8 cellular contexts compared by ENCODE assay signal in the genomic region with DNA sequence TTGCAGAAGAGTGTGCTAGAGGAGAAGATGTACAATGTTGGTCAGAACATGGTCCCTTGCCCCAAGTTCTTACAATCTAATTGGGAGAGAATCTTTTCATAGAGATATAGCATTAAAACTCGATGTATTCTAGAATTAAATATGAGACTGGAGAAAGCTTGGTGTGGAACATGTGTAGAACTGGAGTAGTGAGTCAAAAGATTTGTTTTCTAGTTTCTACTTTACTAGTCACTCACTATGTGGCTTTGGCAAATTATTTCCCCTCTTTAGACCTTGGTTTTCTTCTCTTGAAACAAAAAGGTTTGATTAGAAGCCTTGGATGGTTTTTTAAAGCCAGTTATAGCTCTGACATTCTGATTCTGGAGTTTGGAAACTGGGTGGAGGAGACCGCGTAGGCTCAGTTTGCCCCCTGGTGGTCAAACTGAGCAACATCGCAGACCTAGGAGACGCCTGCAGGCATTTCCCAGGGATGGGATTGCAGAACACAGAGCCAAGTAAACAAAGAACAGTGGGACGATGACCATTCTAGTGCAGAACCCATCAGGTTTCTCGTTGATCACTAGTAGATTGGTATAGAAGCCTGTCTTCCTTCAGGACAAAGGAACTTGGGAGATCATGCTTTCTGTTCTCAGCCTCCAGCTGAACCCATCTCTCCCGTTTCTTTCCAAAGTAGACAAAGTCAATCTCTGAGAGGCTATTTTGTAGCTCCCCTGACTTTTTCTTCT. TPM values are rescaled to one million over a fixed set of nuclear protein-coding genes. Genes with fewer than 3 reads are reported as not detected.
DNase-seq lines count a peak whose midpoint lies in the region; ATAC-seq and TF ChIP-seq lines count a peak whose summit lies in the region.

No MANE protein-coding gene starts in this region.

- H3K4me3 ChIP-seq in CD4-positive, CD25-positive, alpha-beta regulatory T cell (ENCODE audit: low read depth, low read length), result no peak overlapping the region
- H3K4me3 ChIP-seq in GM23338 (no peak overlapping the region; the same call in 1 of the 2 replicates), foreskin fibroblast (ENCODE audit: low read depth in 1 of 2, low read length in 2 of 2) (no peak overlapping the region), osteoblast (ENCODE audit: insufficient read depth, low read length) (no peak overlapping the region)

- no peak overlapping the region for H3K4me3 Mint-ChIP-seq in CD4-positive, CD25-positive, alpha-beta regulatory T cell
- H3K4me3 Mint-ChIP-seq in GM23338, result no peak overlapping the region

- H3K9me3 ChIP-seq in CD4-positive, CD25-positive, alpha-beta regulatory T cell (ENCODE audit: control insufficient read depth in 2 of 2, low read length in 2 of 2), result no peaks in the 10 kb centered on the region
- no peaks in the 10 kb centered on the region for H3K9me3 ChIP-seq in osteoblast (ENCODE audit: low read depth, low read length)

- peak; percentile 58 to 60 for ATAC-seq in CD4-positive, CD25-positive, alpha-beta regulatory T cell (ENCODE audit: low read depth in 2 of 2)
- peak; percentile 99 for ATAC-seq in GM23338
- ATAC-seq in GM21786 (IDR thresholded peaks at IDR 0.05; ENCODE audit: unreplicated experiment), result no peak
- no peak for ATAC-seq in GM18873 (IDR thresholded peaks at IDR 0.05; ENCODE audit: low FRiP score, unreplicated experiment)

- peaks cover 14% of the 10 kb centered on the region for H3K27me3 Mint-ChIP-seq in CD4-positive, CD25-positive, alpha-beta regulatory T cell
- H3K27me3 Mint-ChIP-seq in GM23338 (ENCODE audit: insufficient read depth, low read depth, poor library complexity), result peaks cover 7% of the 10 kb centered on the region

- no peaks in the 10 kb centered on the region for H3K4me1 ChIP-seq in CD4-positive, CD25-positive, alpha-beta regulatory T cell (ENCODE audit: control insufficient read depth, insufficient read depth, low read length, poor library complexity, severe bottlenecking)
- no peaks in the 10 kb centered on the region for H3K4me1 ChIP-seq in GM23338 (ENCODE audit: insufficient read depth)
- no peaks in the 10 kb centered on the region for H3K4me1 ChIP-seq in osteoblast (ENCODE audit: insufficient read depth, low read length)

- TF ChIP-seq CTCF in GM23338 (conservative IDR thresholded peaks at IDR 0.05; ENCODE audit: low read depth in 2 of 2), result peak; percentile 83 to 93
- TF ChIP-seq CTCF in foreskin fibroblast (IDR thresholded peaks at IDR 0.05; ENCODE audit: low read depth, low read length), result peak; percentile 87
- TF ChIP-seq CTCF in osteoblast (IDR thresholded peaks at IDR 0.05; ENCODE audit: extremely low read depth, low read depth, low read length), result peak; percentile 98

- H3K36me3 ChIP-seq in CD4-positive, CD25-positive, alpha-beta regulatory T cell (ENCODE audit: control insufficient read depth, insufficient read depth, low read length), result no peaks in the 10 kb centered on the region
- H3K36me3 ChIP-seq in GM23338 (ENCODE audit: insufficient read depth), result peaks cover 11% of the 10 kb centered on the region; the same call in 1 of the 2 replicates
- no peaks in the 10 kb centered on the region for H3K36me3 ChIP-seq in osteoblast (ENCODE audit: insufficient read depth, low read length)

- peaks cover 13% of the 10 kb centered on the region for H3K27me3 ChIP-seq in CD4-positive, CD25-positive, alpha-beta regulatory T cell (ENCODE audit: control insufficient read depth, insufficient read depth, low read length)
- H3K27me3 ChIP-seq in GM23338 (ENCODE audit: insufficient read depth) (no peaks in the 10 kb centered on the region), osteoblast (ENCODE audit: insufficient read depth, low read length) (peaks cover 8% of the 10 kb centered on the region)

- H3K36me3 Mint-ChIP-seq in CD4-positive, CD25-positive, alpha-beta regulatory T cell, result no peaks in the 10 kb centered on the region
- H3K36me3 Mint-ChIP-seq in GM23338 (ENCODE audit: low read depth), result peaks cover 19% of the 10 kb centered on the region; the same call in 2 of the 3 replicates

- no peaks in the 10 kb centered on the region for H3K9me3 Mint-ChIP-seq in CD4-positive, CD25-positive, alpha-beta regulatory T cell
- peaks cover 30% of the 10 kb centered on the region for H3K9me3 Mint-ChIP-seq in GM23338

- H3K4me1 Mint-ChIP-seq in CD4-positive, CD25-positive, alpha-beta regulatory T cell, result peaks cover 0 to 16% (median 12%) of the 10 kb centered on the region in 4 donors
- H3K4me1 Mint-ChIP-seq in GM23338, result peaks cover 5% of the 10 kb centered on the region; the same call in 2 of the 3 replicates

- H3K27ac Mint-ChIP-seq in CD4-positive, CD25-positive, alpha-beta regulatory T cell, result peak overlapping the region in 1 of 3 donors; percentile 32
- H3K27ac Mint-ChIP-seq in GM23338, result no peak overlapping the region

- H3F3A ChIP-seq in GM23338 (replicated peaks; ENCODE audit: low read depth), result no peaks in the 10 kb centered on the region

- H3K27ac ChIP-seq in CD4-positive, CD25-positive, alpha-beta regulatory T cell (ENCODE audit: insufficient read depth, low read length, poor library complexity, severe bottlenecking), result no peak overlapping the region
- no peak overlapping the region for H3K27ac ChIP-seq in GM23338 (ENCODE audit: low read depth)
- H3K27ac ChIP-seq in osteoblast (ENCODE audit: low read depth, low read length), result no peak overlapping the region

- no peaks in the 10 kb centered on the region for H4K20me1 ChIP-seq in GM23338 (replicated peaks; ENCODE audit: insufficient read depth)
- no peaks in the 10 kb centered on the region for H4K20me1 ChIP-seq in osteoblast (ENCODE audit: insufficient read depth, low read length)

- peak; percentile 27 to 53 (median 34) for DNase-seq in CD4-positive, CD25-positive, alpha-beta regulatory T cell
- peak; percentile 90 for DNase-seq in GM23338 (ENCODE audit: low spot score)
- DNase-seq in NCI-H82 (lab: John Stamatoyannopoulos, UW), result peak; percentile 75
- DNase-seq in activated T-cell treated with anti-CD3 and anti-CD28 coated beads, Interleukin-2, amount 50 U/mL, for 48 hours, result peak; percentile 39 to 55
- DNase-seq in foreskin fibroblast, result peak; percentile 66 to 89
- DNase-seq in osteoblast (ENCODE audit: insufficient read length, low spot score, missing footprints), result peak; percentile 96

- no peaks in the 10 kb centered on the region for H3K79me2 ChIP-seq in GM23338 (replicated peaks; ENCODE audit: insufficient read depth)
- H3K79me2 ChIP-seq in osteoblast (ENCODE audit: insufficient read depth, low read length), result no peaks in the 10 kb centered on the region

- H3K4me2 ChIP-seq in GM23338 (no peak overlapping the region), osteoblast (ENCODE audit: insufficient read depth, low read length) (no peak overlapping the region)

- H3K9me2 ChIP-seq in GM23338 (ENCODE audit: insufficient read depth), result no peaks in the 10 kb centered on the region

- H2AFZ ChIP-seq in GM23338 (no peak overlapping the region), osteoblast (ENCODE audit: low read length) (peak overlapping the region; percentile 15)

TF ChIP-seq in GM23338, 12 proteins besides CTCF, POLR2A, EP300 and RAD21 (continues in another document):
- TF ChIP-seq NANOG (IDR thresholded peaks at IDR 0.05; ENCODE audit: borderline replicate concordance), result no peak
- TF ChIP-seq, protein P1, sequence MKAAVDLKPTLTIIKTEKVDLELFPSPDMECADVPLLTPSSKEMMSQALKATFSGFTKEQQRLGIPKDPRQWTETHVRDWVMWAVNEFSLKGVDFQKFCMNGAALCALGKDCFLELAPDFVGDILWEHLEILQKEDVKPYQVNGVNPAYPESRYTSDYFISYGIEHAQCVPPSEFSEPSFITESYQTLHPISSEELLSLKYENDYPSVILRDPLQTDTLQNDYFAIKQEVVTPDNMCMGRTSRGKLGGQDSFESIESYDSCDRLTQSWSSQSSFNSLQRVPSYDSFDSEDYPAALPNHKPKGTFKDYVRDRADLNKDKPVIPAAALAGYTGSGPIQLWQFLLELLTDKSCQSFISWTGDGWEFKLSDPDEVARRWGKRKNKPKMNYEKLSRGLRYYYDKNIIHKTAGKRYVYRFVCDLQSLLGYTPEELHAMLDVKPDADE (IDR thresholded peaks at IDR 0.05), result no peak
- TF ChIP-seq, protein P2, sequence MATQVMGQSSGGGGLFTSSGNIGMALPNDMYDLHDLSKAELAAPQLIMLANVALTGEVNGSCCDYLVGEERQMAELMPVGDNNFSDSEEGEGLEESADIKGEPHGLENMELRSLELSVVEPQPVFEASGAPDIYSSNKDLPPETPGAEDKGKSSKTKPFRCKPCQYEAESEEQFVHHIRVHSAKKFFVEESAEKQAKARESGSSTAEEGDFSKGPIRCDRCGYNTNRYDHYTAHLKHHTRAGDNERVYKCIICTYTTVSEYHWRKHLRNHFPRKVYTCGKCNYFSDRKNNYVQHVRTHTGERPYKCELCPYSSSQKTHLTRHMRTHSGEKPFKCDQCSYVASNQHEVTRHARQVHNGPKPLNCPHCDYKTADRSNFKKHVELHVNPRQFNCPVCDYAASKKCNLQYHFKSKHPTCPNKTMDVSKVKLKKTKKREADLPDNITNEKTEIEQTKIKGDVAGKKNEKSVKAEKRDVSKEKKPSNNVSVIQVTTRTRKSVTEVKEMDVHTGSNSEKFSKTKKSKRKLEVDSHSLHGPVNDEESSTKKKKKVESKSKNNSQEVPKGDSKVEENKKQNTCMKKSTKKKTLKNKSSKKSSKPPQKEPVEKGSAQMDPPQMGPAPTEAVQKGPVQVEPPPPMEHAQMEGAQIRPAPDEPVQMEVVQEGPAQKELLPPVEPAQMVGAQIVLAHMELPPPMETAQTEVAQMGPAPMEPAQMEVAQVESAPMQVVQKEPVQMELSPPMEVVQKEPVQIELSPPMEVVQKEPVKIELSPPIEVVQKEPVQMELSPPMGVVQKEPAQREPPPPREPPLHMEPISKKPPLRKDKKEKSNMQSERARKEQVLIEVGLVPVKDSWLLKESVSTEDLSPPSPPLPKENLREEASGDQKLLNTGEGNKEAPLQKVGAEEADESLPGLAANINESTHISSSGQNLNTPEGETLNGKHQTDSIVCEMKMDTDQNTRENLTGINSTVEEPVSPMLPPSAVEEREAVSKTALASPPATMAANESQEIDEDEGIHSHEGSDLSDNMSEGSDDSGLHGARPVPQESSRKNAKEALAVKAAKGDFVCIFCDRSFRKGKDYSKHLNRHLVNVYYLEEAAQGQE (IDR thresholded peaks at IDR 0.05; ENCODE audit: unreplicated experiment), result no peak
- no peak for TF ChIP-seq EZH2 (IDR thresholded peaks at IDR 0.05; ENCODE audit: low read depth, unreplicated experiment)
- no peak for TF ChIP-seq CREB1 (CRISPR knock-in tag; IDR thresholded peaks at IDR 0.05; ENCODE audit: low read depth)

RNA-seq across cellular contexts. Expression of a gene that starts 8.5 kb away (rescaled TPM):
- not detected for total RNA-seq in CD4-positive, CD25-positive, alpha-beta regulatory T cell
- not detected for polyA plus RNA-seq in CD4-positive, CD25-positive, alpha-beta regulatory T cell
- total RNA-seq in GM23338 (2014; rRNA removed; shearing (Covaris generic)), result 0.16 and 0.21 TPM in 2 replicates
- polyA plus RNA-seq in GM23338 (2016; fragmentation: Nextera tagmentation; extraction: Ambion mirVana), result 0.38 TPM in 1 of 2 replicates, not detected in the other
- total RNA-seq in osteoblast, result under 0.01 TPM in 1 of 2 replicates, not detected in the other

RNA-seq across cellular contexts. Expression of a gene that starts 8.9 kb away (rescaled TPM):
- 30.2 TPM for total RNA-seq in CD4-positive, CD25-positive, alpha-beta regulatory T cell
- 1 to 10 TPM; 1.3 to 2.0 (median 1.4) TPM for polyA plus RNA-seq in CD4-positive, CD25-positive, alpha-beta regulatory T cell
- total RNA-seq in GM23338 (2014; rRNA removed; shearing (Covaris generic)), result 15.1 and 16.5 TPM in 2 replicates
- polyA plus RNA-seq in GM23338 (2016; fragmentation: Nextera tagmentation; extraction: Ambion mirVana), result 0.78 and 0.90 TPM in 2 replicates
- 32.6 and 32.7 TPM in 2 replicates for total RNA-seq in osteoblast

Comparison
In these comparisons a context has a peak if more than half of its experiments do, and no peak if none do; other contexts are left out.
1. ATAC-seq: peak in CD4-positive, CD25-positive, alpha-beta regulatory T cell (2 of 2) and GM23338 (single experiment); none in GM21786 (single experiment) and GM18873 (single experiment).
2. DNase-seq: peak in every context shown above with its lines; median percentile 96 in osteoblast; 90 in GM23338; 78 in foreskin fibroblast; 75 in NCI-H82; 47 in activated T-cell treated with anti-CD3 and anti-CD28 coated beads, Interleukin-2, amount 50 U/mL, for 48 hours; 34 in CD4-positive, CD25-positive, alpha-beta regulatory T cell.
3. Peak in every context shown above with its lines, with median percentiles within 50 percentile points of each other: CTCF ChIP-seq.